ENCODE assay signal across 12 cellular contexts in genomic region chr9:17699615-17700315, GRCh38.
DNase-seq lines count a peak whose midpoint lies in the region; ATAC-seq and TF ChIP-seq lines count a peak whose summit lies in the region.
"Had no signal": no experiment of that assay in that cellular context is flagged by ENCODE, and none has a peak within 500 bp of the region (broad histone marks: within the 10 kb centered on the region; RNA-seq: fewer than 3 reads in every experiment).

No MANE protein-coding gene starts in this region.

- WGBS in IMR-90 (ENCODE audit: extremely low coverage in 2 of 2, insufficient read length in 1 of 2), 2 experiments = no CpG with 5 or more reads among the region's 3 CpGs

- H2BK120ac ChIP-seq in IMR-90 (ENCODE audit: low read depth, low read length) = no peak overlapping the region

- DNase-seq in DMS 273 (lab: John Stamatoyannopoulos, UW; ENCODE audit: unreplicated experiment) = peak; percentile 81
- no peak for DNase-seq in IMR-90
- DNase-seq in NCI-H524 treated with DMSO at 0.1 percent for 48 hours (lab: John Stamatoyannopoulos, UW) = peak; percentile 87
- DNase-seq in cerebellar cortex (ENCODE audit: low spot score) = peak; percentile 77
- DNase-seq: BE2C; CD4-positive, alpha-beta memory T cell; GM23248 had no signal

- H3K36me3 ChIP-seq in IMR-90 (ENCODE audit: control insufficient read depth, insufficient read depth, low read length) = no peaks in the 10 kb centered on the region
- H3K36me3 ChIP-seq: BE2C had no signal

- CTCF ChIA-PET in IMR-90 (lab: Yijun Ruan, JAX) = no interaction called here

- POLR2A ChIA-PET in IMR-90 (lab: Charles Lee; ENCODE audit: unreplicated experiment) = no interaction called here

- in situ Hi-C loops in IMR-90 (cut with MboI; ENCODE audit: low sequenced_read_pairs) = no loop called here

- no peaks in the 10 kb centered on the region for H4K20me1 ChIP-seq in IMR-90 (ENCODE audit: insufficient read depth, low read length)

- H3K56ac ChIP-seq in IMR-90 (ENCODE audit: extremely low read depth, insufficient read depth, low read length) = no peak overlapping the region

- H4K5ac ChIP-seq in IMR-90 (ENCODE audit: low read depth, low read length) = no peak overlapping the region

- no peak overlapping the region for H4K91ac ChIP-seq in IMR-90 (ENCODE audit: insufficient read depth, low read depth, low read length)

- no TSS peak for BruUV-seq in IMR-90 (replicated peaks; lab: Mats Ljungman, UMichigan)

- H3K79me1 ChIP-seq in IMR-90 (ENCODE audit: low read depth in 1 of 2, low read length in 2 of 2) = no peaks in the 10 kb centered on the region

- no peak for ATAC-seq in IMR-90 (ENCODE audit: low read depth)
- no peak for ATAC-seq in HG03095 (IDR thresholded peaks at IDR 0.05; ENCODE audit: unreplicated experiment)
- no peak for ATAC-seq in HG03378 (IDR thresholded peaks at IDR 0.05; ENCODE audit: unreplicated experiment)
- no peak for ATAC-seq in HG03159 (IDR thresholded peaks at IDR 0.05; ENCODE audit: unreplicated experiment)
- ATAC-seq: HCT116 had no signal

- no peak overlapping the region for H2AK9ac ChIP-seq in IMR-90 (replicated peaks; ENCODE audit: low read depth, low read length, poor library complexity)

- no peak overlapping the region for H3K27ac ChIP-seq in IMR-90 (ENCODE audit: insufficient read depth, low read length)
- H3K27ac ChIP-seq: C4-2B, GM23248 had no signal

- H2AFZ ChIP-seq in IMR-90 (replicated peaks; ENCODE audit: low read length, poor library complexity) = no peak overlapping the region
- H2AFZ ChIP-seq: GM23248 had no signal

- no peak overlapping the region for H2BK5ac ChIP-seq in IMR-90 (ENCODE audit: low read depth, low read length, poor library complexity, severe bottlenecking)

- TF ChIP-seq CTCF in IMR-90 (conservative IDR thresholded peaks at IDR 0.05; ENCODE audit: low read depth, low read length) = no peak

- H3K4me3 ChIP-seq in IMR-90 (ENCODE audit: insufficient read depth, low read depth, low read length) = no peak overlapping the region
- H3K4me3 ChIP-seq: GM23248 had no signal

- no peak overlapping the region for H3K9ac ChIP-seq in IMR-90 (ENCODE audit: low read depth, low read length)
- H3K9ac ChIP-seq: GM23248 had no signal

- H3K4ac ChIP-seq in IMR-90 (ENCODE audit: low read depth, low read length) = no peak overlapping the region

- TF ChIP-seq POLR2A in IMR-90 (IDR thresholded peaks at IDR 0.05; ENCODE audit: low read depth, low read length) = no peak

- no peak overlapping the region for H3K23ac ChIP-seq in IMR-90 (ENCODE audit: low read depth, low read length)

- no peak overlapping the region for H4K8ac ChIP-seq in IMR-90 (ENCODE audit: low read depth in 2 of 2, low read length in 2 of 2)

- H3K4me1 ChIP-seq in IMR-90 (ENCODE audit: control insufficient read depth, insufficient read depth, low read length) = no peaks in the 10 kb centered on the region
- H3K4me1 ChIP-seq: BE2C had no signal

- H3K9me3 ChIP-seq in IMR-90 (ENCODE audit: control insufficient read depth, insufficient read depth, low read length) = no peaks in the 10 kb centered on the region
- H3K9me3 ChIP-seq: BE2C had no signal

- H2BK15ac ChIP-seq in IMR-90 (ENCODE audit: low read depth, low read length) = no peak overlapping the region

- H3K4me2 ChIP-seq in IMR-90 (ENCODE audit: low read depth, low read length) = no peak overlapping the region

- no peak for TF ChIP-seq RAD21 in IMR-90 (IDR thresholded peaks at IDR 0.05; ENCODE audit: low read length)

- dilution Hi-C loops in IMR-90 (cut with HindIII; ENCODE audit: low sequenced_read_pairs, unreplicated experiment) = no loop called here

- intact Hi-C loops in IMR-90 (cut with micrococcal nuclease) = no loop called here

- H2BK20ac ChIP-seq in IMR-90 (ENCODE audit: low read depth, low read length) = no peak overlapping the region

- no peak overlapping the region for H3K14ac ChIP-seq in IMR-90 (replicated peaks; ENCODE audit: low read depth, low read length)

- no peaks in the 10 kb centered on the region for H3K9me1 ChIP-seq in IMR-90 (ENCODE audit: insufficient read depth, low read length)

- H3K18ac ChIP-seq in IMR-90 (ENCODE audit: low read depth, low read length) = no peak overlapping the region

- H2AK5ac ChIP-seq in IMR-90 (ENCODE audit: low read depth, low read length) = no peak overlapping the region

- no peaks in the 10 kb centered on the region for H3K27me3 ChIP-seq in IMR-90 (ENCODE audit: control insufficient read depth, insufficient read depth, low read length)
- H3K27me3 ChIP-seq: BE2C had no signal

TF ChIP-seq in IMR-90, 13 proteins besides CTCF, POLR2A, EP300 and RAD21:
- peak; percentile 63; the same call in 1 of the 2 replicates for TF ChIP-seq MAFK (IDR thresholded peaks at IDR 0.05; ENCODE audit: low read depth, low read length)
- no peak for TF ChIP-seq MAZ (IDR thresholded peaks at IDR 0.05; ENCODE audit: borderline replicate concordance, low read depth, low read length)
- TF ChIP-seq USF2 (IDR thresholded peaks at IDR 0.05; ENCODE audit: low read depth, low read length) = no peak
- TF ChIP-seq MXI1 (IDR thresholded peaks at IDR 0.05; ENCODE audit: borderline replicate concordance, low read depth, low read length) = no peak
- TF ChIP-seq ELK1 (IDR thresholded peaks at IDR 0.05; ENCODE audit: borderline replicate concordance, low read depth, low read length) = no peak
- no peak for TF ChIP-seq RCOR1 (IDR thresholded peaks at IDR 0.05; ENCODE audit: insufficient replicate concordance, low read length)
- no peak for TF ChIP-seq RFX5 (IDR thresholded peaks at IDR 0.05; ENCODE audit: low read depth, low read length)
- no peak for TF ChIP-seq CEBPB (IDR thresholded peaks at IDR 0.05; ENCODE audit: low read depth, low read length)
